12 cellular contexts compared by ENCODE assay signal in genomic region chr6:144331610-144332009, GRCh38. TPM values are rescaled to one million over a fixed set of nuclear protein-coding genes. Genes with fewer than 3 reads are reported as not detected.
DNase-seq lines count a peak whose midpoint lies in the region; ATAC-seq and TF ChIP-seq lines count a peak whose summit lies in the region.
"Had no signal": no experiment of that assay in that cellular context is flagged by ENCODE, and none has a peak within 500 bp of the region (broad histone marks: within the 10 kb centered on the region; RNA-seq: fewer than 3 reads in every experiment).

No MANE protein-coding gene starts in this region.

- TF ChIP-seq EP300 in ovary (IDR thresholded peaks at IDR 0.05) = no peak

- H3K27me3 ChIP-seq in breast epithelium (no peaks in the 10 kb centered on the region), lung (ENCODE audit: control insufficient read depth, insufficient read depth) (no peaks in the 10 kb centered on the region), ovary (no peaks in the 10 kb centered on the region)
- H3K27me3 ChIP-seq: cardiac muscle cell had no signal

- H3K27me3 Mint-ChIP-seq in MCF 10A (ENCODE audit: insufficient read depth, unreplicated experiment) = no peaks in the 10 kb centered on the region
- H3K27me3 Mint-ChIP-seq in chondrocyte (ENCODE audit: low read depth) = no peaks in the 10 kb centered on the region

- 57 to 76% methylated on average over 6 of the region's 6 CpGs for WGBS in lung, 2 donors
- WGBS in ovary, 3 donors = 40 to 60% (median 50%) methylated on average over 6 of the region's 6 CpGs

- H3K36me3 ChIP-seq in breast epithelium (no peaks in the 10 kb centered on the region), lung (ENCODE audit: control insufficient read depth in 2 of 2, insufficient read depth in 2 of 2, low read length in 2 of 2) (no peaks in the 10 kb centered on the region), ovary (no peaks in the 10 kb centered on the region)
- H3K36me3 ChIP-seq: cardiac muscle cell had no signal

- POLR2A ChIA-PET in MCF 10A (lab: Yijun Ruan, JAX) = no interaction called here

- H3K27ac ChIP-seq in breast epithelium (peak overlapping the region; percentile 66 to 77), lung (ENCODE audit: low read depth in 1 of 2, low read length in 1 of 2) (peak overlapping the region in 1 of 2 donors; percentile 56), ovary (no peak overlapping the region)
- H3K27ac ChIP-seq: cardiac muscle cell had no signal

- BruUV-seq in MCF 10A (replicated peaks; lab: Mats Ljungman, UMichigan) = no TSS peak

- no peaks in the 10 kb centered on the region for H3K9me3 Mint-ChIP-seq in MCF 10A (ENCODE audit: unreplicated experiment)
- H3K9me3 Mint-ChIP-seq in chondrocyte (ENCODE audit: low read depth) = no peaks in the 10 kb centered on the region

- no peak for ATAC-seq in lung (ENCODE audit: insufficient read depth, low FRiP score)
- ATAC-seq in left lobe of liver = no peak
- ATAC-seq: sciatic nerve had no signal

- DNase-seq in breast epithelium (ENCODE audit: low spot score in 2 of 2) (no peak), MCF 10A (ENCODE audit: unreplicated experiment) (no peak), chondrocyte (ENCODE audit: low spot score) (no peak), lung (ENCODE audit: low spot score) (no peak), left lobe of liver (ENCODE audit: low spot score) (no peak), mucosa of gallbladder (ENCODE audit: low spot score) (no peak), 8988T (no peak), ovary (no peak)
- DNase-seq: GOT3, KG1 had no signal

- H3K36me3 Mint-ChIP-seq in MCF 10A (ENCODE audit: insufficient read depth, unreplicated experiment) = no peaks in the 10 kb centered on the region
- H3K36me3 Mint-ChIP-seq in chondrocyte (ENCODE audit: low read depth) = peaks cover 4% of the 10 kb centered on the region

- H3K27ac Mint-ChIP-seq in MCF 10A (ENCODE audit: low read depth, unreplicated experiment) = no peak overlapping the region
- peak overlapping the region; percentile 87 for H3K27ac Mint-ChIP-seq in chondrocyte (ENCODE audit: unreplicated experiment)

- H3K9me3 ChIP-seq in breast epithelium (no peaks in the 10 kb centered on the region), lung (ENCODE audit: control insufficient read depth in 2 of 2, insufficient read depth in 1 of 2, low read length in 1 of 2) (no peaks in the 10 kb centered on the region), ovary (no peaks in the 10 kb centered on the region)

- H3K4me1 Mint-ChIP-seq in MCF 10A (ENCODE audit: insufficient read depth, unreplicated experiment) = peaks cover 35% of the 10 kb centered on the region
- H3K4me1 Mint-ChIP-seq in chondrocyte (ENCODE audit: low read depth) = peaks cover 45% of the 10 kb centered on the region

- peak overlapping the region in 2 of 3 donors; percentile 35 to 45 for H3K4me3 ChIP-seq in breast epithelium
- H3K4me3 ChIP-seq in lung = peak overlapping the region; percentile 29
- no peak overlapping the region for H3K4me3 ChIP-seq in ovary
- H3K4me3 ChIP-seq: cardiac muscle cell had no signal

- H3K4me3 Mint-ChIP-seq in MCF 10A (ENCODE audit: unreplicated experiment) (no peak overlapping the region), chondrocyte (ENCODE audit: unreplicated experiment) (no peak overlapping the region)

- intact Hi-C loops in breast epithelium (cut with DNase I; ENCODE audit: low total_unique reads) = no loop called here
- intact Hi-C loops in MCF 10A (cut with micrococcal nuclease) = no loop called here
- intact Hi-C loops in ovary (cut with DNase I) = no loop called here

- H3K4me1 ChIP-seq in breast epithelium (peaks cover 0 to 20% of the 10 kb centered on the region in 2 donors), lung (ENCODE audit: control insufficient read depth in 2 of 2, insufficient read depth in 2 of 2, low read length in 2 of 2) (peaks cover 28 to 32% of the 10 kb centered on the region in 2 donors), ovary (ENCODE audit: insufficient read depth) (peaks cover 26% of the 10 kb centered on the region)

- TF ChIP-seq POLR2A in breast epithelium (IDR thresholded peaks at IDR 0.05) (no peak), ovary (IDR thresholded peaks at IDR 0.05) (no peak)

- TF ChIP-seq CTCF in breast epithelium (IDR thresholded peaks at IDR 0.05) (no peak), MCF 10A (IDR thresholded peaks at IDR 0.05; ENCODE audit: unreplicated experiment) (no peak), chondrocyte (IDR thresholded peaks at IDR 0.05) (no peak), lung (IDR thresholded peaks at IDR 0.05; ENCODE audit: control extremely low read depth, extremely low read depth) (no peak), ovary (IDR thresholded peaks at IDR 0.05) (no peak)

- CTCF ChIA-PET in MCF 10A (lab: Yijun Ruan, JAX) = no interaction called here

RNA-seq across cellular contexts. Expression of gene UTRN, which starts 46.5 kb away (rescaled TPM):
- total RNA-seq in breast epithelium = 100 to 1,000 TPM; 204 to 397 (median 263) TPM
- 78.7 and 84.8 TPM in 2 replicates for total RNA-seq in MCF 10A (2022)
- 124 to 133 TPM (median 125 TPM) in 3 replicates for total RNA-seq in chondrocyte
- 100 to 1,000 TPM; 207 to 489 TPM for total RNA-seq in lung
- 10 to 100 TPM; 24.6 to 38.7 TPM for polyA plus RNA-seq in lung
- 29.2 TPM for total RNA-seq in left lobe of liver
- total RNA-seq in mucosa of gallbladder = 107 TPM
- 100 to 1,000 TPM; 105 to 155 (median 132) TPM for total RNA-seq in ovary
- polyA plus RNA-seq in ovary = 10 to 100 TPM; 27.6 to 63.0 TPM

Comparison
In these comparisons a context has a peak if more than half of its experiments do, and no peak if none do; other contexts are left out.
1. H3K27ac ChIP-seq: peak in breast epithelium (2 of 2); none in ovary (0 of 2).